ENCODE assay signal across 20 cellular contexts in the genomic region with DNA sequence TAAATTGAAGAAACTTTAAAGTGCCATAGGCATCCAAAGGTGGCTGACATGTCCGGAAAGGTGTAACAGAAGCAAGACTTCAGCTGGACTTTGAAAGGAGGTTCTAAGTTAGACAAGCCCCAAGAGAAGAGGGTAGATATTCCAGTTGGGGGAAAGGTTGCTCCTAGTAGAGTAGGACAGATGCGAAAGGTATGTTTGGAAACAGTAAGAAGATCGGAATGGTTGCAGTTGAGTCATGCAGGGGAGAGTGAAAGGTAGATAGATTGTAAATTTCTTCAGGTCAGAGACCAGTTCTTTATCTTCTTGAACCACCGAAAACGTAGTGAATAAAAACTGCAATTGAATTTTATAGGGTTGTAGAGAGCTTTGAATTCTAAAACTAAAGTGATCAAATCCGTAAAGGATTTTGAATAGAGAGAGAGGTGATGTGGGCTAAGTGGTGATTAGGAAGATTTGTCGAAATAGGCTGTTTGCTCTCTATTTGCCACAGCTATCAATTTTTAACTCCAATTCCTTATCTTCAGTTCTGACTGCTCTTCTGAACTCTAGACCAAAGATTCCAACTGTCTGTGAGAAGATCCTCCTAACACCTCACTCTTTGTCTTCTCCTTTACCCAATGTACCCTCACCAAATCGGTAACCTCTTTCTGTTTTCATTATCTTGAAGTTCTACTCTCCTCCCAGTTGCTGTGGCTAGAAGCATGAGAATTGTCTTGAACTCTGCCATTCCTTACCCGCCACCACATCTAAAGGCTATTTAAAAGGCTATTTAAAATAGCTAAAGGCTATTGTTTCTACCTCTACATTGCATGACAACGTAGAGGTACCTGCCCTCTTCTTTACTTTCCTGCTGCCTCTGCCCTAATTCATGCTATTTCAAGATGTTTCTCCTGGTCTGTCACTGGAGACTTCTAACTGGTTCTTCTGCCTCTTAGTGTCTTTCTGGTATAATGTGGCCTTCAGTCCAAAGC. TPM values are rescaled to one million over a fixed set of nuclear protein-coding genes. Genes with fewer than 3 reads are reported as not detected.
DNase-seq lines count a peak whose midpoint lies in the region; ATAC-seq and TF ChIP-seq lines count a peak whose summit lies in the region.
"Had no signal": no experiment of that assay in that cellular context is flagged by ENCODE, and none has a peak within 500 bp of the region (broad histone marks: within the 10 kb centered on the region; RNA-seq: fewer than 3 reads in every experiment).

No MANE protein-coding gene starts in this region.

- H2AFZ ChIP-seq in GM23338 = no peak overlapping the region

- peak; percentile 92 for ATAC-seq in GM23338
- ATAC-seq in HG02642 (IDR thresholded peaks at IDR 0.05; ENCODE audit: poor library complexity, unreplicated experiment) = no peak
- ATAC-seq: heart left ventricle, sciatic nerve had no signal

- H3K79me2 ChIP-seq in GM23338 (replicated peaks; ENCODE audit: insufficient read depth) = peaks cover 96% of the 10 kb centered on the region

- no peaks in the 10 kb centered on the region for H3K27me3 ChIP-seq in GM23338 (ENCODE audit: insufficient read depth)
- H3K27me3 ChIP-seq: breast epithelium, heart left ventricle, Peyer's patch, suprapubic skin had no signal

- CTCF ChIA-PET in Calu3 (lab: Charles Lee) = no interaction called here

- H3K27ac Mint-ChIP-seq in CD14-positive monocyte = peak overlapping the region in 4 of 7 donors; percentile 12 to 33 (median 24)
- H3K27ac Mint-ChIP-seq in GM23338 = peak overlapping the region; percentile 55
- H3K27ac Mint-ChIP-seq in activated T-helper 2 cell treated with anti-CD3 and anti-CD28 coated beads, Interferon-gamma antibody, Interleukin-2, Interleukin-4, amounts not matched to agents 10 μg/mL and 5 μg/mL and 100 μg/mL, durations not matched to agents 14 hours and 24 hours and 36 hours = peak overlapping the region; percentile 13
- no peak overlapping the region for H3K27ac Mint-ChIP-seq in Calu3 (ENCODE audit: unreplicated experiment)
- H3K27ac Mint-ChIP-seq: activated naive CD4-positive, alpha-beta T cell treated with anti-CD3 and anti-CD28 coated beads for 36 hours; mesothelial cell of epicardium had no signal

- DNase-seq in CD14-positive monocyte (ENCODE audit: low spot score) = no peak
- peak; percentile 64 for DNase-seq in GM23338 (ENCODE audit: low spot score)
- DNase-seq in activated T-helper 2 cell treated with anti-CD3 and anti-CD28 coated beads, Interferon-gamma antibody, Interleukin-2, Interleukin-4, amounts not matched to agents 10 μg/mL and 5 μg/mL and 100 μg/mL, durations not matched to agents 14 hours and 24 hours and 36 hours (ENCODE audit: low spot score) = no peak
- DNase-seq in kidney tubule cell (ENCODE audit: low spot score) = peak; percentile 22
- no peak for DNase-seq in Calu3
- no peak for DNase-seq in stimulated activated CD4-positive, alpha-beta T cell treated with anti-CD3 and anti-CD28 coated beads, Interleukin-4, amount 100 ng/mL, for 24 hours
- DNase-seq in NCI-H187 treated with DMSO at 0.1 percent for 48 hours (lab: John Stamatoyannopoulos, UW) = no peak
- DNase-seq: activated naive CD4-positive, alpha-beta T cell treated with anti-CD3 and anti-CD28 coated beads for 36 hours; DMS 273 treated with DMSO at 0.1 percent for 48 hours; heart left ventricle; NCI-H2171; NCI-H774; Peyer's patch; stimulated activated CD4-positive, alpha-beta T cell treated with anti-CD3 and anti-CD28 coated beads, Interleukin-2, amount 100 ng/mL, for 24 hours had no signal

- BruUV-seq in Calu3 (replicated peaks; lab: Mats Ljungman, UMichigan) = no TSS peak

- no peaks in the 10 kb centered on the region for H3K36me3 ChIP-seq in GM23338 (ENCODE audit: insufficient read depth)
- H3K36me3 ChIP-seq: breast epithelium, Peyer's patch, suprapubic skin had no signal

- H3K9me2 ChIP-seq in GM23338 (ENCODE audit: insufficient read depth) = no peaks in the 10 kb centered on the region

- H3K4me3 ChIP-seq in GM23338 = peak overlapping the region; percentile 11
- H3K4me3 ChIP-seq: breast epithelium, heart left ventricle, Peyer's patch, suprapubic skin had no signal

- H3K4me1 ChIP-seq in GM23338 (ENCODE audit: insufficient read depth) = peaks cover 27% of the 10 kb centered on the region
- H3K4me1 ChIP-seq: breast epithelium had no signal

- no peaks in the 10 kb centered on the region for H3K9me3 Mint-ChIP-seq in CD14-positive monocyte
- H3K9me3 Mint-ChIP-seq in GM23338 = no peaks in the 10 kb centered on the region
- no peaks in the 10 kb centered on the region for H3K9me3 Mint-ChIP-seq in activated T-helper 2 cell treated with anti-CD3 and anti-CD28 coated beads, Interferon-gamma antibody, Interleukin-2, Interleukin-4, amounts not matched to agents 10 μg/mL and 5 μg/mL and 100 μg/mL, durations not matched to agents 14 hours and 24 hours and 36 hours
- no peaks in the 10 kb centered on the region for H3K9me3 Mint-ChIP-seq in Calu3 (ENCODE audit: low read depth, unreplicated experiment)
- H3K9me3 Mint-ChIP-seq: activated naive CD4-positive, alpha-beta T cell treated with anti-CD3 and anti-CD28 coated beads for 36 hours; mesothelial cell of epicardium had no signal

- peak overlapping the region; percentile 56 for H3K4me2 ChIP-seq in GM23338

- H3K4me3 Mint-ChIP-seq in CD14-positive monocyte (no peak overlapping the region), GM23338 (peak overlapping the region; percentile 2; the same call in 1 of the 3 replicates), Calu3 (ENCODE audit: low read depth, unreplicated experiment) (no peak overlapping the region)
- H3K4me3 Mint-ChIP-seq in activated T-helper 2 cell treated with anti-CD3 and anti-CD28 coated beads, Interferon-gamma antibody, Interleukin-2, Interleukin-4, amounts not matched to agents 10 μg/mL and 5 μg/mL and 100 μg/mL, durations not matched to agents 14 hours and 24 hours and 36 hours (ENCODE audit: low read depth) = no peak overlapping the region
- H3K4me3 Mint-ChIP-seq: activated naive CD4-positive, alpha-beta T cell treated with anti-CD3 and anti-CD28 coated beads for 36 hours; mesothelial cell of epicardium had no signal

- H3K27ac ChIP-seq in GM23338 (ENCODE audit: low read depth) = peak overlapping the region; percentile 53
- H3K27ac ChIP-seq: breast epithelium, heart left ventricle, Peyer's patch, suprapubic skin, VCaP had no signal

- TF ChIP-seq CTCF in CD14-positive monocyte (IDR thresholded peaks at IDR 0.05) (no peak), GM23338 (conservative IDR thresholded peaks at IDR 0.05; ENCODE audit: low read depth in 2 of 2) (no peak), Calu3 (IDR thresholded peaks at IDR 0.05; ENCODE audit: unreplicated experiment) (no peak)

- 0 out of 2 replicates have a peak, but pooled peaks cover 17% of the 10 kb centered on the region for H4K20me1 ChIP-seq in GM23338 (replicated peaks; ENCODE audit: insufficient read depth)

- H3F3A ChIP-seq in GM23338 (replicated peaks; ENCODE audit: low read depth) = 0 out of 2 replicates have a peak, but pooled peaks cover 4% of the 10 kb centered on the region

- intact Hi-C loops in CD14-positive monocyte (cut with micrococcal nuclease) = no loop called here
- intact Hi-C loops in activated T-helper 2 cell treated with anti-CD3 and anti-CD28 coated beads, Interferon-gamma antibody, Interleukin-2, Interleukin-4, amounts not matched to agents 10 μg/mL and 5 μg/mL and 100 μg/mL, durations not matched to agents 14 hours and 24 hours and 36 hours (cut with micrococcal nuclease) = no loop called here
- intact Hi-C loops in Calu3 (cut with micrococcal nuclease; ENCODE audit: unreplicated experiment) = no loop called here

- H3K36me3 Mint-ChIP-seq in CD14-positive monocyte (peaks cover 23% of the 10 kb centered on the region in 2 donors), GM23338 (ENCODE audit: low read depth) (no peaks in the 10 kb centered on the region; the same call in 2 of the 3 replicates), Calu3 (ENCODE audit: insufficient read depth, unreplicated experiment) (no peaks in the 10 kb centered on the region)
- H3K36me3 Mint-ChIP-seq in activated T-helper 2 cell treated with anti-CD3 and anti-CD28 coated beads, Interferon-gamma antibody, Interleukin-2, Interleukin-4, amounts not matched to agents 10 μg/mL and 5 μg/mL and 100 μg/mL, durations not matched to agents 14 hours and 24 hours and 36 hours (ENCODE audit: low read depth) = peaks cover 52% of the 10 kb centered on the region
- H3K36me3 Mint-ChIP-seq: mesothelial cell of epicardium had no signal

- H3K4me1 Mint-ChIP-seq in CD14-positive monocyte (peaks cover 36% of the 10 kb centered on the region), GM23338 (peaks cover 31% of the 10 kb centered on the region), Calu3 (ENCODE audit: low read depth, unreplicated experiment) (peaks cover 17% of the 10 kb centered on the region)
- peaks cover 44% of the 10 kb centered on the region for H3K4me1 Mint-ChIP-seq in activated T-helper 2 cell treated with anti-CD3 and anti-CD28 coated beads, Interferon-gamma antibody, Interleukin-2, Interleukin-4, amounts not matched to agents 10 μg/mL and 5 μg/mL and 100 μg/mL, durations not matched to agents 14 hours and 24 hours and 36 hours (ENCODE audit: low read depth)

- H3K27me3 Mint-ChIP-seq in CD14-positive monocyte (ENCODE audit: low read depth in 3 of 3) (no peaks in the 10 kb centered on the region), GM23338 (ENCODE audit: insufficient read depth, low read depth, poor library complexity) (no peaks in the 10 kb centered on the region), Calu3 (ENCODE audit: unreplicated experiment) (no peaks in the 10 kb centered on the region)
- H3K27me3 Mint-ChIP-seq in activated T-helper 2 cell treated with anti-CD3 and anti-CD28 coated beads, Interferon-gamma antibody, Interleukin-2, Interleukin-4, amounts not matched to agents 10 μg/mL and 5 μg/mL and 100 μg/mL, durations not matched to agents 14 hours and 24 hours and 36 hours (ENCODE audit: low read depth) = no peaks in the 10 kb centered on the region

RNA-seq across cellular contexts. Expression of gene MACF1, which starts 16.7 kb away (rescaled TPM):
- 1 to 10 TPM; 3.4 to 4.5 TPM for polyA plus RNA-seq in CD14-positive monocyte
- total RNA-seq in GM23338 (2014; rRNA removed; shearing (Covaris generic)) = 317 and 399 TPM in 2 replicates
- 87.3 and 104 TPM in 2 replicates for polyA plus RNA-seq in GM23338 (2016; fragmentation: Nextera tagmentation; extraction: Ambion mirVana)
- 210 and 212 TPM in 2 replicates for total RNA-seq in activated T-helper 2 cell treated with anti-CD3 and anti-CD28 coated beads, Interferon-gamma antibody, Interleukin-2, Interleukin-4, amounts not matched to agents 10 μg/mL and 5 μg/mL and 100 μg/mL, durations not matched to agents 14 hours and 24 hours and 36 hours
- 701 and 705 TPM in 2 replicates for total RNA-seq in Calu3 (2022)

Comparison
In these comparisons a context has a peak if more than half of its experiments do, and no peak if none do; other contexts are left out.
1. DNase-seq: peak in GM23338 (single experiment) and kidney tubule cell (single experiment); none in CD14-positive monocyte (single experiment), activated T-helper 2 cell treated with anti-CD3 and anti-CD28 coated beads, Interferon-gamma antibody, Interleukin-2, Interleukin-4, amounts not matched to agents 10 μg/mL and 5 μg/mL and 100 μg/mL, durations not matched to agents 14 hours and 24 hours and 36 hours (single experiment), Calu3 (single experiment), stimulated activated CD4-positive, alpha-beta T cell treated with anti-CD3 and anti-CD28 coated beads, Interleukin-4, amount 100 ng/mL, for 24 hours (single experiment) and NCI-H187 treated with DMSO at 0.1 percent for 48 hours (single experiment).